6 cellular contexts compared by ENCODE assay signal in genomic region chr4:125306533-125306932, GRCh38. TPM values are rescaled to one million over a fixed set of nuclear protein-coding genes. Genes with fewer than 3 reads are reported as not detected.
"Had no signal": no experiment of that assay in that cellular context is flagged by ENCODE, and none has a peak within 500 bp of the region (broad histone marks: within the 10 kb centered on the region; RNA-seq: fewer than 3 reads in every experiment).

No MANE protein-coding gene starts in this region.

- DNase-seq: H9, HCEC 1CT, IMR-90 had no signal

- H3K27ac ChIP-seq: HL-60 had no signal

- H3K4me3 ChIP-seq: GM23338, K562 had no signal

- ATAC-seq: GM23338, K562 had no signal

- H2AFZ ChIP-seq: GM23338 had no signal

- H3K4me2 ChIP-seq: GM23338 had no signal

RNA-seq across cellular contexts. Expression of gene FAT4, which starts 8.2 kb away (rescaled TPM):
- total RNA-seq: K562 had no signal
